Comparison of ENCODE assay signal across 1 cellular context in the genomic region with DNA sequence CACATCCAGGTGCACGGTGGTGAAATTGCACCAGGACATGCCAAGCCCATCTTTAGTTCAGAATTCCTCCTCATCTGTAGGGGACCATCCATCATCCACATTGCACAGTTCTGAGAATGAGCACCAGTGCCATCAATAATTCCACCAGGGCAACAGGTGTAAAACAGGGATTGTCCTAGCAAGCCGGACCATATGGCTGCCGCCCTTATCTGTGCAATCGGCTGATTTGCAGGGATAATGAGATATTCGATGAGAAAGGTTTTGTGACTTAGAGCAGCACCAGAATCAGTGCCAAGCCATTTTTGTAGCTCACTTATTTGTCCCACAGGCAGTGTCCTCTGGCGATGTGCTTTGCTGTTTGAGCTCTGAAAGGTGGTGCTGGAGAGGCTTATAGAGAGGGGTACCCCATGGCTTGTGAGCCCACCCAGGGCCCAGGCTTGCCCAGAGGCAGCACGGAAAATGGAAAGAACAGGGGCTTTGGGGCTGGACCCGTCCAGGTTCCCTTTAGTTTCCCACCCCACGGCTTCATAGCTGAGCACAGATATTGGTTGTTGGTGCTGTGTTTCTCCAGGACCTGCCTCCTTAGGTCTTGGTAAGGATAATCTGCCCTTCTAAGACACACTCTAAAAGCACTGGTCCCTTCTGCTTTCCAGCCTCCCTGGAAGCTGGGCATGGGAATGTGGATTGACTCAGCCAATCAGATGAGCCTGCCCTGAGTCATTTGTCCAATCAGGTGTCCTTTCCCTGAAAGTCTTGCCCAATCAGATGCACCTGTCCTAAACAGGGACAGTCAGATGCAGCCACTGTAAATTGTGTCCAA.
TF ChIP-seq lines count a peak whose summit lies in the region.

No MANE protein-coding gene starts in this region.

TF ChIP-seq in HCT116, 20 proteins besides CTCF, POLR2A, EP300 and RAD21 (continued from another document):
- TF ChIP-seq, protein P1, sequence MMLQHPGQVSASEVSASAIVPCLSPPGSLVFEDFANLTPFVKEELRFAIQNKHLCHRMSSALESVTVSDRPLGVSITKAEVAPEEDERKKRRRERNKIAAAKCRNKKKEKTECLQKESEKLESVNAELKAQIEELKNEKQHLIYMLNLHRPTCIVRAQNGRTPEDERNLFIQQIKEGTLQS (IDR thresholded peaks at IDR 0.05): no peak
- no peak for TF ChIP-seq SP1 (IDR thresholded peaks at IDR 0.05; ENCODE audit: low read depth)
- no peak for TF ChIP-seq POLR2AphosphoS5 (IDR thresholded peaks at IDR 0.05; ENCODE audit: low read depth, low read length)
- no peak for TF ChIP-seq ZNF274 (IDR thresholded peaks at IDR 0.05; ENCODE audit: low read depth, low read length)
- no peak for TF ChIP-seq CEBPB (IDR thresholded peaks at IDR 0.05; ENCODE audit: low read depth)
- TF ChIP-seq FOSL1 (IDR thresholded peaks at IDR 0.05; ENCODE audit: low read depth): no peak
- TF ChIP-seq, protein P2, sequence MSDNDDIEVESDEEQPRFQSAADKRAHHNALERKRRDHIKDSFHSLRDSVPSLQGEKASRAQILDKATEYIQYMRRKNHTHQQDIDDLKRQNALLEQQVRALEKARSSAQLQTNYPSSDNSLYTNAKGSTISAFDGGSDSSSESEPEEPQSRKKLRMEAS (IDR thresholded peaks at IDR 0.05): no peak
- TF ChIP-seq YY1 (IDR thresholded peaks at IDR 0.05; ENCODE audit: extremely low read depth, insufficient replicate concordance, low read depth, low read length): no peak
- TF ChIP-seq ZFX (IDR thresholded peaks at IDR 0.05): no peak
TF ChIP-seq in HCT116: peak in this region for 0.
